9 cellular contexts compared by ENCODE assay signal in genomic region chr19:12940897-12941296, GRCh38. TPM values are rescaled to one million over a fixed set of nuclear protein-coding genes. Genes with fewer than 3 reads are reported as not detected.
DNase-seq lines count a peak whose midpoint lies in the region; ATAC-seq and TF ChIP-seq lines count a peak whose summit lies in the region.
"Had no signal": no experiment of that assay in that cellular context is flagged by ENCODE, and none has a peak within 500 bp of the region (broad histone marks: within the 10 kb centered on the region; RNA-seq: fewer than 3 reads in every experiment).

No MANE protein-coding gene starts in this region.

- peak overlapping the region; percentile 44 for H3K27ac ChIP-seq in WERI-Rb-1
- peak overlapping the region; percentile 86 for H3K27ac ChIP-seq in subcutaneous abdominal adipose tissue (ENCODE audit: low read depth, low read length)
- H3K27ac ChIP-seq in aorta (ENCODE audit: low read depth in 1 of 2, low read length in 2 of 2): no peak overlapping the region

- H3K4me1 ChIP-seq in subcutaneous abdominal adipose tissue (ENCODE audit: control insufficient read depth in 5 of 5, insufficient read depth in 5 of 5, low read length in 5 of 5): peaks cover 6 to 42% (median 35%) of the 10 kb centered on the region in 5 donors
- H3K4me1 ChIP-seq in aorta (ENCODE audit: control insufficient read depth in 1 of 2, insufficient read depth in 2 of 2, low read length in 2 of 2): no peaks in the 10 kb centered on the region

- intact Hi-C loops in aorta (cut with DNase I): no loop called here

- H3K27me3 ChIP-seq in WERI-Rb-1 (ENCODE audit: insufficient read depth, low read depth, severe bottlenecking) (no peaks in the 10 kb centered on the region), subcutaneous abdominal adipose tissue (ENCODE audit: control insufficient read depth in 5 of 5, insufficient read depth in 4 of 5, low read length in 5 of 5) (no peaks in the 10 kb centered on the region), aorta (ENCODE audit: control insufficient read depth in 1 of 2, insufficient read depth in 2 of 2, low read length in 1 of 2) (no peaks in the 10 kb centered on the region)

- no peak for TF ChIP-seq CTCF in WERI-Rb-1 (IDR thresholded peaks at IDR 0.05; ENCODE audit: low read depth, low read length)
- TF ChIP-seq CTCF in fibroblast of villous mesenchyme (IDR thresholded peaks at IDR 0.05; ENCODE audit: insufficient read depth, low read depth, low read length): no peak

- H3K4me1 Mint-ChIP-seq in activated T-cell treated with anti-CD3 and anti-CD28 coated beads, Interleukin-2, amount 50 U/mL, for 4 hours (ENCODE audit: low read depth): peaks cover 53% of the 10 kb centered on the region

- ATAC-seq in activated T-cell treated with anti-CD3 and anti-CD28 coated beads, Interleukin-2, amount 50 U/mL, for 4 hours: no peak
- ATAC-seq in aorta (ENCODE audit: low FRiP score): no peak

- peak overlapping the region in 1 of 5 donors; percentile 98 for H3K9ac ChIP-seq in subcutaneous abdominal adipose tissue (ENCODE audit: low read length in 5 of 5)

- H3K36me3 Mint-ChIP-seq in activated T-cell treated with anti-CD3 and anti-CD28 coated beads, Interleukin-2, amount 50 U/mL, for 4 hours (ENCODE audit: insufficient read depth): peaks cover 45% of the 10 kb centered on the region

- peaks cover 70% of the 10 kb centered on the region for H3K36me3 ChIP-seq in WERI-Rb-1
- peaks cover 0 to 55% (median 41%) of the 10 kb centered on the region in 5 donors for H3K36me3 ChIP-seq in subcutaneous abdominal adipose tissue (ENCODE audit: control insufficient read depth in 5 of 5, insufficient read depth in 5 of 5, low read length in 5 of 5)
- peaks cover 8% of the 10 kb centered on the region in 2 donors for H3K36me3 ChIP-seq in aorta (ENCODE audit: control insufficient read depth in 1 of 2, insufficient read depth in 2 of 2, low read length in 1 of 2)

- peak overlapping the region; percentile 99 for H3K4me3 Mint-ChIP-seq in activated T-cell treated with anti-CD3 and anti-CD28 coated beads, Interleukin-2, amount 50 U/mL, for 4 hours

- H3K9me3 Mint-ChIP-seq in activated T-cell treated with anti-CD3 and anti-CD28 coated beads, Interleukin-2, amount 50 U/mL, for 4 hours: no peaks in the 10 kb centered on the region

- no peaks in the 10 kb centered on the region for H3K27me3 Mint-ChIP-seq in activated T-cell treated with anti-CD3 and anti-CD28 coated beads, Interleukin-2, amount 50 U/mL, for 4 hours (ENCODE audit: low read depth)

- WGBS in aorta, 2 donors: 57 to 77% methylated on average over 2 of the region's 2 CpGs

- DNase-seq in activated T-cell treated with anti-CD3 and anti-CD28 coated beads, Interleukin-2, amount 50 U/mL, for 4 hours: no peak
- no peak for DNase-seq in activated T-cell treated with anti-CD3 and anti-CD28 coated beads, Interleukin-2, amount 50 U/mL, for 48 hours
- DNase-seq in WERI-Rb-1 (no peak), fibroblast of villous mesenchyme (ENCODE audit: low read depth) (no peak), aorta (no peak), superior temporal gyrus (ENCODE audit: extremely low spot score) (no peak), NK-92 (lab: John Stamatoyannopoulos, UW; ENCODE audit: unreplicated experiment) (no peak)
- DNase-seq: stimulated activated CD4-positive, alpha-beta T cell treated with anti-CD3 and anti-CD28 coated beads, Interleukin-12 subunit alpha, Interleukin-12 subunit beta, amount 100 ng/mL, for 4 hours had no signal

- H3K4me3 ChIP-seq in WERI-Rb-1 (ENCODE audit: low read depth, low read length): no peak overlapping the region
- H3K4me3 ChIP-seq in fibroblast of villous mesenchyme (ENCODE audit: low read depth, low read length): peak overlapping the region; percentile 92
- H3K4me3 ChIP-seq in subcutaneous abdominal adipose tissue (ENCODE audit: low read depth in 1 of 5, low read length in 5 of 5): peak overlapping the region in 1 of 5 donors; percentile 93
- no peak overlapping the region for H3K4me3 ChIP-seq in aorta (ENCODE audit: low read length in 2 of 2)

- no peaks in the 10 kb centered on the region for H3K9me3 ChIP-seq in WERI-Rb-1 (ENCODE audit: severe bottlenecking)
- no peaks in the 10 kb centered on the region for H3K9me3 ChIP-seq in subcutaneous abdominal adipose tissue (ENCODE audit: control insufficient read depth in 5 of 5, low read length in 5 of 5)
- H3K9me3 ChIP-seq in aorta (ENCODE audit: control insufficient read depth, low read length): no peaks in the 10 kb centered on the region

RNA-seq across cellular contexts. Expression of gene CALR, which starts 2.5 kb away (rescaled TPM):
- 1,000 to 10,000 TPM; 1,489 to 1,621 (median 1,575) TPM for total RNA-seq in activated T-cell treated with anti-CD3 and anti-CD28 coated beads, Interleukin-2, amount 50 U/mL, for 4 hours
- total RNA-seq in fibroblast of villous mesenchyme (2,107 and 2,588 TPM in 2 replicates), aorta (100 to 1,000 TPM; 649 to 778 TPM)
- polyA plus RNA-seq in aorta: 100 to 1,000 TPM; 232 to 296 TPM

RNA-seq across cellular contexts. Expression of gene RAD23A, which starts 4.8 kb away (rescaled TPM):
- total RNA-seq in activated T-cell treated with anti-CD3 and anti-CD28 coated beads, Interleukin-2, amount 50 U/mL, for 4 hours: 100 to 1,000 TPM; 256 to 265 (median 264) TPM
- total RNA-seq in fibroblast of villous mesenchyme (91.1 and 92.8 TPM in 2 replicates), aorta (100 to 1,000 TPM in 1 of 2 donors, 10 to 100 TPM in 1; 80.7 to 106 TPM)
- 100 to 1,000 TPM in 1 of 2 donors, 10 to 100 TPM in 1; 72.4 to 154 TPM for polyA plus RNA-seq in aorta

RNA-seq across cellular contexts. Expression of gene FARSA, which starts 7.4 kb away (rescaled TPM):
- total RNA-seq in activated T-cell treated with anti-CD3 and anti-CD28 coated beads, Interleukin-2, amount 50 U/mL, for 4 hours: 100 to 1,000 TPM; 345 to 368 (median 368) TPM
- total RNA-seq in fibroblast of villous mesenchyme (65.2 and 70.2 TPM in 2 replicates), aorta (10 to 100 TPM; 27.2 to 31.4 TPM)
- polyA plus RNA-seq in aorta: 10 to 100 TPM; 19.7 to 23.2 TPM

RNA-seq across cellular contexts. Expression of gene GADD45GIP1, which starts 16.1 kb away (rescaled TPM):
- total RNA-seq in activated T-cell treated with anti-CD3 and anti-CD28 coated beads, Interleukin-2, amount 50 U/mL, for 4 hours: 10 to 100 TPM; 60.5 to 65.2 (median 61.8) TPM
- total RNA-seq in fibroblast of villous mesenchyme (18.6 and 24.8 TPM in 2 replicates), aorta (10 to 100 TPM; 15.3 to 15.7 TPM)
- polyA plus RNA-seq in aorta: 10 to 100 TPM; 30.9 to 40.6 TPM

RNA-seq across cellular contexts. Expression of gene SYCE2, which starts 21.8 kb away (rescaled TPM):
- total RNA-seq in activated T-cell treated with anti-CD3 and anti-CD28 coated beads, Interleukin-2, amount 50 U/mL, for 4 hours: under 1 TPM; 0.53 to 0.91 (median 0.87) TPM
- total RNA-seq in fibroblast of villous mesenchyme (under 0.01 TPM in 2 replicates), aorta (under 1 TPM; 0.42 to 0.51 TPM)
- polyA plus RNA-seq in aorta: under 1 TPM in 1 of 2 donors, not detected in 1; 0.15 TPM

Comparison
In these comparisons a context has a peak if more than half of its experiments do, and no peak if none do; other contexts are left out.
1. H3K27ac ChIP-seq: peak in WERI-Rb-1 (single experiment) and subcutaneous abdominal adipose tissue (single experiment); none in aorta (0 of 2).